ENCODE assay signal across 16 cellular contexts in the genomic region with DNA sequence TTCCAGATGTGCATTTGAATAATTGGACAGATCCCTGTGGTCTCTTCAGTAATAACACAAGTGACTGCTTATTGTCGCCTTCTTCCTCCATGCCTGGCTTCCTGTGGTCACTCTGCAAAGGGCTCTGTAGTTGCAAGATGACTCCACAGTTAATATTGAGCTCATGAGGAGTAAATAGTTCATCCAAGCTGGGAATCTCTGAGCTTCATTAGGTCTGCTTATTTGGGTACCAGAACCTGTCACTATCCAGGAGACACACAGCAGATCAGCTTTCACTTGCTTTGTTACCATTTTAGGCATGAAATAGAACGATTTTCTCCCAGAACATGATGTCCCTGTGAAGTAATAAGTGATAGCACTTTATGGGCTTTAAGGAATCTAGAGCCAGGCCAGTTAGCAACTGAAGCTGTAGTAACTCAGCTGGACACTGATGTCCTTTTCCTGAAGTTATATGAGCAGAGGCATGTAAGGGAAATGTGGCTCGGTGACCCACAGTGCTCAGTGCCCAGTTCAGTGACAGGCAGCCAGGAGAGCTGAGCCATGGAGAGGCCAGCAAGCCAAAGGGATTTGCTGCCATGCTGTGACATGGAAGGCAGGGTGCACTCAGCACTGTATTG. TPM values are rescaled to one million over a fixed set of nuclear protein-coding genes. Genes with fewer than 3 reads are reported as not detected.
DNase-seq lines count a peak whose midpoint lies in the region; ATAC-seq, FAIRE-seq and TF ChIP-seq lines count a peak whose summit lies in the region.
"Had no signal": no experiment of that assay in that cellular context is flagged by ENCODE, and none has a peak within 500 bp of the region (broad histone marks: within the 10 kb centered on the region; RNA-seq: fewer than 3 reads in every experiment).

No MANE protein-coding gene starts in this region.

- H3K36me3 ChIP-seq in left ventricle myocardium inferior (no peaks in the 10 kb centered on the region), sigmoid colon (no peaks in the 10 kb centered on the region)
- H3K36me3 ChIP-seq: SJSA1 had no signal

- FAIRE-seq in GM19239 (lab: Jason Lieb, UNC): peak; percentile 76

- H3K27ac ChIP-seq in left ventricle myocardium inferior (replicated peaks) (peak overlapping the region; percentile 50), sigmoid colon (peak overlapping the region in 3 of 4 donors; percentile 77 to 85 (median 84))
- H3K27ac ChIP-seq: GM23248, SJSA1, VCaP had no signal

- peak; percentile 89 to 99 (median 98) for TF ChIP-seq EP300 in sigmoid colon (IDR thresholded peaks at IDR 0.05)

- H3K4me3 ChIP-seq in left ventricle myocardium inferior (no peak overlapping the region), sigmoid colon (no peak overlapping the region)
- H3K4me3 ChIP-seq: GM23248, SJSA1 had no signal

- no peak overlapping the region for H3K27ac Mint-ChIP-seq in activated naive CD8-positive, alpha-beta T cell treated with anti-CD3 and anti-CD28 coated beads, Interleukin-2, amount 50 U/mL, for 24 hours
- H3K27ac Mint-ChIP-seq: activated naive CD4-positive, alpha-beta T cell treated with anti-CD3 and anti-CD28 coated beads, Interleukin-2, amount 50 U/mL, for 24 hours; stimulated activated naive CD8-positive, alpha-beta T cell treated with anti-CD3 and anti-CD28 coated beads, Interleukin-15, Interleukin-2, amounts not matched to agents 100 ng/mL and 50 ng/mL, for 24 hours had no signal

- TF ChIP-seq POLR2A in sigmoid colon (IDR thresholded peaks at IDR 0.05): no peak

- intact Hi-C loops in left ventricle myocardium inferior (cut with micrococcal nuclease): no loop called here
- intact Hi-C loops in sigmoid colon (cut with DNase I): no loop called here

- H3K27me3 ChIP-seq in left ventricle myocardium inferior (ENCODE audit: low read depth) (no peaks in the 10 kb centered on the region), sigmoid colon (no peaks in the 10 kb centered on the region)
- H3K27me3 ChIP-seq: SJSA1 had no signal

- H3K4me3 Mint-ChIP-seq in activated naive CD8-positive, alpha-beta T cell treated with anti-CD3 and anti-CD28 coated beads, Interleukin-2, amount 50 U/mL, for 24 hours: no peak overlapping the region
- H3K4me3 Mint-ChIP-seq: activated naive CD4-positive, alpha-beta T cell treated with anti-CD3 and anti-CD28 coated beads, Interleukin-2, amount 50 U/mL, for 24 hours; stimulated activated naive CD8-positive, alpha-beta T cell treated with anti-CD3 and anti-CD28 coated beads, Interleukin-15, Interleukin-2, amounts not matched to agents 100 ng/mL and 50 ng/mL, for 24 hours had no signal

- no peak for DNase-seq in GM19239 (ENCODE audit: insufficient read length, low spot score)
- DNase-seq in left ventricle myocardium inferior: no peak
- DNase-seq in sigmoid colon: peak; percentile 75
- no peak for DNase-seq in D341Med (ENCODE audit: low spot score)
- DNase-seq in activated naive CD8-positive, alpha-beta T cell treated with anti-CD3 and anti-CD28 coated beads, Interleukin-2, amount 50 U/mL, for 24 hours: no peak
- DNase-seq: erythroblast, GM23248, midbrain, NCI-H774 had no signal

- no peaks in the 10 kb centered on the region for H3K27me3 Mint-ChIP-seq in activated naive CD8-positive, alpha-beta T cell treated with anti-CD3 and anti-CD28 coated beads, Interleukin-2, amount 50 U/mL, for 24 hours
- H3K27me3 Mint-ChIP-seq: activated naive CD4-positive, alpha-beta T cell treated with anti-CD3 and anti-CD28 coated beads, Interleukin-2, amount 50 U/mL, for 24 hours; stimulated activated naive CD8-positive, alpha-beta T cell treated with anti-CD3 and anti-CD28 coated beads, Interleukin-15, Interleukin-2, amounts not matched to agents 100 ng/mL and 50 ng/mL, for 24 hours had no signal

- H3K36me3 Mint-ChIP-seq in activated naive CD8-positive, alpha-beta T cell treated with anti-CD3 and anti-CD28 coated beads, Interleukin-2, amount 50 U/mL, for 24 hours (ENCODE audit: low read depth): peaks cover 1% of the 10 kb centered on the region
- H3K36me3 Mint-ChIP-seq: activated naive CD4-positive, alpha-beta T cell treated with anti-CD3 and anti-CD28 coated beads, Interleukin-2, amount 50 U/mL, for 24 hours had no signal

- peaks cover 3% of the 10 kb centered on the region for H3K4me1 Mint-ChIP-seq in activated naive CD8-positive, alpha-beta T cell treated with anti-CD3 and anti-CD28 coated beads, Interleukin-2, amount 50 U/mL, for 24 hours

- ATAC-seq in HG03354 (IDR thresholded peaks at IDR 0.05; ENCODE audit: poor library complexity, severe bottlenecking, unreplicated experiment): peak; percentile 73
- ATAC-seq in activated naive CD8-positive, alpha-beta T cell treated with anti-CD3 and anti-CD28 coated beads, Interleukin-2, amount 50 U/mL, for 24 hours: no peak
- ATAC-seq in GM18861 (IDR thresholded peaks at IDR 0.05; ENCODE audit: unreplicated experiment): no peak
- no peak for ATAC-seq in HG02840 (IDR thresholded peaks at IDR 0.05; ENCODE audit: low FRiP score, unreplicated experiment)

- H3K9me3 ChIP-seq in left ventricle myocardium inferior (replicated peaks): peaks cover 8% of the 10 kb centered on the region
- H3K9me3 ChIP-seq in sigmoid colon: peaks cover 0 to 3% (median 0%) of the 10 kb centered on the region in 4 donors
- H3K9me3 ChIP-seq: SJSA1 had no signal

- 69 to 72% methylated on average over 3 of the region's 3 CpGs for WGBS in sigmoid colon, 2 donors

- H3K4me1 ChIP-seq in left ventricle myocardium inferior (peaks cover 15% of the 10 kb centered on the region), sigmoid colon (peaks cover 0 to 51% (median 31%) of the 10 kb centered on the region in 4 donors)

- H3K9me3 Mint-ChIP-seq in activated naive CD8-positive, alpha-beta T cell treated with anti-CD3 and anti-CD28 coated beads, Interleukin-2, amount 50 U/mL, for 24 hours: peaks cover 6% of the 10 kb centered on the region
- H3K9me3 Mint-ChIP-seq: activated naive CD4-positive, alpha-beta T cell treated with anti-CD3 and anti-CD28 coated beads, Interleukin-2, amount 50 U/mL, for 24 hours had no signal

- TF ChIP-seq CTCF in left ventricle myocardium inferior (IDR thresholded peaks at IDR 0.05; ENCODE audit: borderline replicate concordance): no peak
- TF ChIP-seq CTCF in sigmoid colon (IDR thresholded peaks at IDR 0.05): no peak

RNA-seq across cellular contexts. Expression of gene CRADD, which starts 50.1 kb away (rescaled TPM):
- 46.4 TPM for total RNA-seq in left ventricle myocardium inferior
- total RNA-seq in sigmoid colon: 10 to 100 TPM; 43.7 to 98.9 (median 61.0) TPM
- polyA plus RNA-seq in sigmoid colon: 10 to 100 TPM; 14.1 to 39.1 (median 27.0) TPM
